In the genomic region with DNA sequence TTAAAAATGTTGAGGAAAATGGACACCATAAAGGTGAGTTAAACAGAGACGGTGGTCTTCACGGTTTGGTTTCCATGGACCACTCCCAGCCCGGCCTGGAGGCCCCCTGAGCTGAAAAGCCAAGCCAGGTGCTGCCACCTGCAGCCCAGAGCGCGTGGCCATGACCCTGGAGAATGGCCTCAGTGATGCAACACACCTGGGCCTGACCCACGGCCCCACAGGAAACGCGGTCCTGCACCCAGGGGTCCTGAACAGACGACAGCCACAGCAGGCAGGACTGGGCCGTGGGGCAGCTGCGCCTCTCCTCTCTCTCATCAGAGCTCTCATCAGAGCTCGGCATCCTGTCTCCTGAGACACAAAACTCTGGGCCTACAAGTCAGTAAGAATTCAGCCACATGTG, we compare ENCODE assay signal across 3 cellular contexts.
TF ChIP-seq lines count a peak whose summit lies in the region.

No MANE protein-coding gene starts in this region.

TF ChIP-seq in GM23338, 12 proteins besides CTCF, POLR2A, EP300 and RAD21 (continued from another document and continues in another):
- no peak for TF ChIP-seq REST (IDR thresholded peaks at IDR 0.05; ENCODE audit: unreplicated experiment)
- no peak for TF ChIP-seq JUNB (IDR thresholded peaks at IDR 0.05; ENCODE audit: unreplicated experiment)
- TF ChIP-seq, protein P1, sequence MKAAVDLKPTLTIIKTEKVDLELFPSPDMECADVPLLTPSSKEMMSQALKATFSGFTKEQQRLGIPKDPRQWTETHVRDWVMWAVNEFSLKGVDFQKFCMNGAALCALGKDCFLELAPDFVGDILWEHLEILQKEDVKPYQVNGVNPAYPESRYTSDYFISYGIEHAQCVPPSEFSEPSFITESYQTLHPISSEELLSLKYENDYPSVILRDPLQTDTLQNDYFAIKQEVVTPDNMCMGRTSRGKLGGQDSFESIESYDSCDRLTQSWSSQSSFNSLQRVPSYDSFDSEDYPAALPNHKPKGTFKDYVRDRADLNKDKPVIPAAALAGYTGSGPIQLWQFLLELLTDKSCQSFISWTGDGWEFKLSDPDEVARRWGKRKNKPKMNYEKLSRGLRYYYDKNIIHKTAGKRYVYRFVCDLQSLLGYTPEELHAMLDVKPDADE (IDR thresholded peaks at IDR 0.05): no peak
- no peak for TF ChIP-seq NANOG (IDR thresholded peaks at IDR 0.05; ENCODE audit: borderline replicate concordance)
- TF ChIP-seq STAT1 (IDR thresholded peaks at IDR 0.05; ENCODE audit: unreplicated experiment): no peak
- no peak for TF ChIP-seq ZNF331 (CRISPR knock-in tag; IDR thresholded peaks at IDR 0.05; ENCODE audit: low read depth)
- TF ChIP-seq CREB1 (CRISPR knock-in tag; IDR thresholded peaks at IDR 0.05; ENCODE audit: low read depth): no peak
- TF ChIP-seq POLR2AphosphoS5 (IDR thresholded peaks at IDR 0.05; ENCODE audit: low read depth): no peak
- no peak for TF ChIP-seq ZNF114 (CRISPR knock-in tag; IDR thresholded peaks at IDR 0.05)

TF ChIP-seq in WTC11, 78 proteins besides CTCF, POLR2A, EP300 and RAD21:
- no peak for TF ChIP-seq ZSCAN18 (CRISPR knock-in tag; IDR thresholded peaks at IDR 0.05)
- TF ChIP-seq ZNF232 (CRISPR knock-in tag; IDR thresholded peaks at IDR 0.05): no peak
- TF ChIP-seq ETV6 (CRISPR knock-in tag; IDR thresholded peaks at IDR 0.05): no peak
- TF ChIP-seq ZNF396 (CRISPR knock-in tag; IDR thresholded peaks at IDR 0.05; ENCODE audit: borderline replicate concordance): no peak
- TF ChIP-seq RELA (CRISPR knock-in tag; IDR thresholded peaks at IDR 0.05; ENCODE audit: borderline replicate concordance): no peak
- no peak for TF ChIP-seq SP1 (CRISPR knock-in tag; conservative IDR thresholded peaks at IDR 0.05)
- no peak for TF ChIP-seq HMGXB4 (CRISPR knock-in tag; IDR thresholded peaks at IDR 0.05)
- no peak for TF ChIP-seq SMAD4 (CRISPR knock-in tag; IDR thresholded peaks at IDR 0.05)

TF ChIP-seq in HepG2, 621 proteins besides CTCF, POLR2A, EP300 and RAD21 (continued from another document and continues in another):
- TF ChIP-seq NCOA2 (CRISPR knock-in tag; IDR thresholded peaks at IDR 0.05): no peak
- TF ChIP-seq EHMT2 (IDR thresholded peaks at IDR 0.05; ENCODE audit: borderline replicate concordance, low read depth, low read length): no peak
- no peak for TF ChIP-seq MIXL1 (CRISPR knock-in tag; IDR thresholded peaks at IDR 0.05)
- no peak for TF ChIP-seq ZNF383 (CRISPR knock-in tag; IDR thresholded peaks at IDR 0.05; ENCODE audit: borderline replicate concordance)
- TF ChIP-seq, protein P2, sequence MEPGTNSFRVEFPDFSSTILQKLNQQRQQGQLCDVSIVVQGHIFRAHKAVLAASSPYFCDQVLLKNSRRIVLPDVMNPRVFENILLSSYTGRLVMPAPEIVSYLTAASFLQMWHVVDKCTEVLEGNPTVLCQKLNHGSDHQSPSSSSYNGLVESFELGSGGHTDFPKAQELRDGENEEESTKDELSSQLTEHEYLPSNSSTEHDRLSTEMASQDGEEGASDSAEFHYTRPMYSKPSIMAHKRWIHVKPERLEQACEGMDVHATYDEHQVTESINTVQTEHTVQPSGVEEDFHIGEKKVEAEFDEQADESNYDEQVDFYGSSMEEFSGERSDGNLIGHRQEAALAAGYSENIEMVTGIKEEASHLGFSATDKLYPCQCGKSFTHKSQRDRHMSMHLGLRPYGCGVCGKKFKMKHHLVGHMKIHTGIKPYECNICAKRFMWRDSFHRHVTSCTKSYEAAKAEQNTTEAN (CRISPR knock-in tag; conservative IDR thresholded peaks at IDR 0.05): no peak
- TF ChIP-seq PHB2 (IDR thresholded peaks at IDR 0.05; ENCODE audit: partially characterized antibody): no peak
- peak; percentile 39 for TF ChIP-seq STAG1 (CRISPR knock-in tag; IDR thresholded peaks at IDR 0.05)
- peak; percentile 42; the same call in 1 of the 2 replicates for TF ChIP-seq ZBTB33 (CRISPR knock-in tag; IDR thresholded peaks at IDR 0.05)
- TF ChIP-seq PHF20 (CRISPR knock-in tag; IDR thresholded peaks at IDR 0.05): no peak
- TF ChIP-seq STAT6 (CRISPR knock-in tag; IDR thresholded peaks at IDR 0.05; ENCODE audit: borderline replicate concordance): no peak
- no peak for TF ChIP-seq SP1 (IDR thresholded peaks at IDR 0.05)
- no peak for TF ChIP-seq SP1 (CRISPR knock-in tag; IDR thresholded peaks at IDR 0.05)
- TF ChIP-seq ARNT (IDR thresholded peaks at IDR 0.05): no peak
- no peak for TF ChIP-seq ZNF775 (CRISPR knock-in tag; IDR thresholded peaks at IDR 0.05; ENCODE audit: borderline replicate concordance)
- no peak for TF ChIP-seq MXD1 (CRISPR knock-in tag; IDR thresholded peaks at IDR 0.05)
- TF ChIP-seq ZSCAN12 (CRISPR knock-in tag; IDR thresholded peaks at IDR 0.05): no peak
- no peak for TF ChIP-seq RNF2 (conservative IDR thresholded peaks at IDR 0.05; ENCODE audit: low read depth)
- no peak for TF ChIP-seq ZNF878 (CRISPR knock-in tag; IDR thresholded peaks at IDR 0.05)
- TF ChIP-seq NR2C2 (CRISPR knock-in tag; IDR thresholded peaks at IDR 0.05; ENCODE audit: borderline replicate concordance): 0 out of 2 replicates have a peak, but pooled peaks have one; percentile 32
- no peak for TF ChIP-seq ZNF672 (CRISPR knock-in tag; IDR thresholded peaks at IDR 0.05)
- no peak for TF ChIP-seq KDM6A (CRISPR knock-in tag; IDR thresholded peaks at IDR 0.05; ENCODE audit: low read depth)
- no peak for TF ChIP-seq ZNF543 (CRISPR knock-in tag; IDR thresholded peaks at IDR 0.05)
- TF ChIP-seq ZNF639 (CRISPR knock-in tag; conservative IDR thresholded peaks at IDR 0.05): no peak
- no peak for TF ChIP-seq MLXIP (CRISPR knock-in tag; IDR thresholded peaks at IDR 0.05; ENCODE audit: borderline replicate concordance)
- TF ChIP-seq ZNF547 (CRISPR knock-in tag; IDR thresholded peaks at IDR 0.05): no peak
- TF ChIP-seq KAT7 (CRISPR knock-in tag; IDR thresholded peaks at IDR 0.05; ENCODE audit: borderline replicate concordance): no peak
- TF ChIP-seq, protein P3, sequence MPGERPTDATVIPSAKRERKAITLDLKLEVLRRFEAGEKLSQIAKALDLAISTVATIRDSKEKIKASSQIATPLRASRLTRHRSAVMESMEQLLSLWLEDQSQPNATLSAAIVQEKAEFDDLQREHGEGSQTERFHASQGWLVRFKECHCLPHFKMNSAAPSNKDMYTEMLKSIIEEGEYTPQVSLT (CRISPR knock-in tag; IDR thresholded peaks at IDR 0.05; ENCODE audit: borderline replicate concordance, low read depth): no peak
- TF ChIP-seq, protein P4, sequence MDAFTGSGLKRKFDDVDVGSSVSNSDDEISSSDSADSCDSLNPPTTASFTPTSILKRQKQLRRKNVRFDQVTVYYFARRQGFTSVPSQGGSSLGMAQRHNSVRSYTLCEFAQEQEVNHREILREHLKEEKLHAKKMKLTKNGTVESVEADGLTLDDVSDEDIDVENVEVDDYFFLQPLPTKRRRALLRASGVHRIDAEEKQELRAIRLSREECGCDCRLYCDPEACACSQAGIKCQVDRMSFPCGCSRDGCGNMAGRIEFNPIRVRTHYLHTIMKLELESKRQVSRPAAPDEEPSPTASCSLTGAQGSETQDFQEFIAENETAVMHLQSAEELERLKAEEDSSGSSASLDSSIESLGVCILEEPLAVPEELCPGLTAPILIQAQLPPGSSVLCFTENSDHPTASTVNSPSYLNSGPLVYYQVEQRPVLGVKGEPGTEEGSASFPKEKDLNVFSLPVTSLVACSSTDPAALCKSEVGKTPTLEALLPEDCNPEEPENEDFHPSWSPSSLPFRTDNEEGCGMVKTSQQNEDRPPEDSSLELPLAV (CRISPR knock-in tag; conservative IDR thresholded peaks at IDR 0.05; ENCODE audit: low read depth): no peak
- no peak for TF ChIP-seq HMG20A (CRISPR knock-in tag; IDR thresholded peaks at IDR 0.05; ENCODE audit: borderline replicate concordance)
- TF ChIP-seq ZSCAN21 (CRISPR knock-in tag; IDR thresholded peaks at IDR 0.05; ENCODE audit: borderline replicate concordance): no peak
- TF ChIP-seq SMYD3 (CRISPR knock-in tag; IDR thresholded peaks at IDR 0.05): no peak
- TF ChIP-seq HNF4A (CRISPR knock-in tag; IDR thresholded peaks at IDR 0.05): no peak
- TF ChIP-seq MEF2D (CRISPR knock-in tag; IDR thresholded peaks at IDR 0.05): no peak
- TF ChIP-seq U2AF1 (optimal IDR thresholded peaks at IDR 0.05; ENCODE audit: low read depth, low read length): no peak
- TF ChIP-seq ZNF580 (CRISPR knock-in tag; IDR thresholded peaks at IDR 0.05; ENCODE audit: borderline replicate concordance, low read depth): no peak
- TF ChIP-seq, protein P5, sequence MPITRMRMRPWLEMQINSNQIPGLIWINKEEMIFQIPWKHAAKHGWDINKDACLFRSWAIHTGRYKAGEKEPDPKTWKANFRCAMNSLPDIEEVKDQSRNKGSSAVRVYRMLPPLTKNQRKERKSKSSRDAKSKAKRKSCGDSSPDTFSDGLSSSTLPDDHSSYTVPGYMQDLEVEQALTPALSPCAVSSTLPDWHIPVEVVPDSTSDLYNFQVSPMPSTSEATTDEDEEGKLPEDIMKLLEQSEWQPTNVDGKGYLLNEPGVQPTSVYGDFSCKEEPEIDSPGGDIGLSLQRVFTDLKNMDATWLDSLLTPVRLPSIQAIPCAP (CRISPR knock-in tag; IDR thresholded peaks at IDR 0.05; ENCODE audit: low read depth): no peak
- no peak for TF ChIP-seq ZNF234 (CRISPR knock-in tag; conservative IDR thresholded peaks at IDR 0.05)
- TF ChIP-seq NR2F6 (IDR thresholded peaks at IDR 0.05): 0 out of 2 replicates have a peak, but pooled peaks have one; percentile 23
- peak; percentile 59; the same call in 1 of the 2 replicates for TF ChIP-seq NR2F6 (CRISPR knock-in tag; IDR thresholded peaks at IDR 0.05)
- TF ChIP-seq CBX1 (IDR thresholded peaks at IDR 0.05; ENCODE audit: low read depth): no peak
- TF ChIP-seq HNRNPH1 (optimal IDR thresholded peaks at IDR 0.05; ENCODE audit: low read depth, low read length): no peak
- TF ChIP-seq GATA4 (IDR thresholded peaks at IDR 0.05; ENCODE audit: borderline replicate concordance, low read depth): no peak
- 0 out of 2 replicates have a peak, but pooled peaks have one; percentile 25 for TF ChIP-seq CEBPB (IDR thresholded peaks at IDR 0.05; ENCODE audit: borderline replicate concordance, low read depth, low read length)
- TF ChIP-seq CEBPG (CRISPR knock-in tag; IDR thresholded peaks at IDR 0.05): peak; percentile 59; the same call in 1 of the 2 replicates
